In the genomic region with DNA sequence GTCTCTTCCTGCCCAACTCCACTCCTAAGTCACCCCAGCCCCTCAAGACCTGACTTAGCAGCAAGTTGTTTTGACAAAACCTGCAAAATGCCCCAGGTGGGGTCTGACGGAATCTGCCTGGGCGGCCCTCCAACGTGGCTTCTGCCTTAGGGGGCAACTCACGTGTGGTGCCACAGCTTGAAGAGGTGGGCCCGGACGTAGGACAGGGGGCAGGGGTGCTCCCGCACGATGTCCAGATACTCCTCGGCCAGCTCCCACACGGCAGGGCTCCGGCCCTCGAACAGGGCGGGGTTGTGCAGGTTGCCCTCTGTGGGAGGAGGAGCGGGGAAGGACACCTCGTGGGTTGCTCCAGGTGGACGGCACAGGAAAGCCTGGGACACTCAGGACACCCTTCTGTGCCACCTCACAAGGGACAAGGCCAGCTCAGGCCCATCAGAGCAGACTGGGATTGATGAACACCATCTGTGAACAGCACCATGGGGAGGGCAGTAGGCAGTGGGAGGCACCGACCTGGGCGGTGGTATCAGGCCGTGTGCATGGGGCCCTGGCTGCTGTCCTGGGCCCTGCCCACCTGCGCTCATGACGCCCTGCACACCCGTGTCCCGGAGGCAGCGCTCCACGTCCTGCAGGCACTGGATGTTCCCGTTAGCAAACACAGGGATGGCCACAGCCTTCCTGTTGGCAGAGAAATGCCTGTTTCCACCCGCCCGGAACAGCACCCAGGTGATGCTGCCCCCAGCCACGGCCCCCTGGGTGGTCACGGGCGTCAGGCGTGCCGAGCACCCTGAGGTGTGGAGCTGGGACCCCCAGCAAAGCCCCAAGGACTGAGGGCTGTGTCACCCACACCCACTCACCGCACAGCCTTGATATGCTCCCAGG, we compare ENCODE assay signal across 19 cellular contexts.
"Had no signal": no experiment of that assay in that cellular context is flagged by ENCODE, and none has a peak within 500 bp of the region (broad histone marks: within the 10 kb centered on the region; RNA-seq: fewer than 3 reads in every experiment).

No MANE protein-coding gene starts in this region.

- H3K27ac Mint-ChIP-seq: activated T-helper 1 cell treated with anti-CD3 and anti-CD28 coated beads, Interleukin-12 subunit alpha, Interleukin-12 subunit beta, Interleukin-2, Interleukin-4 antibody, amounts not matched to agents 30 ng/mL and 10 ng/mL and 1 ng/mL, durations not matched to agents 14 hours and 24 hours and 36 hours; dendritic cell treated with granulocyte-macrophage colony-stimulating factor and Interleukin-4, amounts not matched to agents 40 ng/mL and 50 ng/mL, for 4 days; nephron progenitor cell; T-helper 1 cell treated with Interleukin-12 subunit alpha and Interleukin-12 subunit beta and Interleukin-4 antibody, amounts not matched to agents 30 μg/mL and 1 μg/mL, for 36 hours; type B pancreatic cell had no signal

- H3K4me3 Mint-ChIP-seq: activated T-helper 1 cell treated with anti-CD3 and anti-CD28 coated beads, Interleukin-12 subunit alpha, Interleukin-12 subunit beta, Interleukin-2, Interleukin-4 antibody, amounts not matched to agents 30 ng/mL and 10 ng/mL and 1 ng/mL, durations not matched to agents 14 hours and 24 hours and 36 hours; dendritic cell treated with granulocyte-macrophage colony-stimulating factor and Interleukin-4, amounts not matched to agents 40 ng/mL and 50 ng/mL, for 4 days; nephron progenitor cell; T-helper 1 cell treated with Interleukin-12 subunit alpha and Interleukin-12 subunit beta and Interleukin-4 antibody, amounts not matched to agents 30 μg/mL and 1 μg/mL, for 36 hours; type B pancreatic cell had no signal

- H3K9me3 ChIP-seq: adrenal gland, gastrocnemius medialis, left ventricle myocardium inferior had no signal

- H3K4me3 ChIP-seq: adrenal gland, gastrocnemius medialis, left ventricle myocardium inferior, smooth muscle cell had no signal

- H3K36me3 Mint-ChIP-seq: type B pancreatic cell had no signal

- ATAC-seq: activated naive CD4-positive, alpha-beta T cell treated with anti-CD3 and anti-CD28 coated beads, Interleukin-2, amount 50 U/mL, for 72 hours; esophagus mucosa; gastrocnemius medialis; sciatic nerve had no signal

- H3K27me3 ChIP-seq: adrenal gland, gastrocnemius medialis had no signal

- H3K27ac ChIP-seq: adrenal gland, gastrocnemius medialis, left ventricle myocardium inferior, WERI-Rb-1 had no signal

- H3K9me3 Mint-ChIP-seq: activated naive CD4-positive, alpha-beta T cell treated with anti-CD3 and anti-CD28 coated beads, Interleukin-2, amount 50 U/mL, for 72 hours; activated T-helper 1 cell treated with anti-CD3 and anti-CD28 coated beads, Interleukin-12 subunit alpha, Interleukin-12 subunit beta, Interleukin-2, Interleukin-4 antibody, amounts not matched to agents 30 ng/mL and 10 ng/mL and 1 ng/mL, durations not matched to agents 14 hours and 24 hours and 36 hours; dendritic cell treated with granulocyte-macrophage colony-stimulating factor and Interleukin-4, amounts not matched to agents 40 ng/mL and 50 ng/mL, for 4 days; nephron progenitor cell; T-helper 1 cell treated with Interleukin-12 subunit alpha and Interleukin-12 subunit beta and Interleukin-4 antibody, amounts not matched to agents 30 μg/mL and 1 μg/mL, for 36 hours; type B pancreatic cell had no signal

- H3K4me2 ChIP-seq: smooth muscle cell had no signal

- H3K27me3 Mint-ChIP-seq: dendritic cell treated with granulocyte-macrophage colony-stimulating factor and Interleukin-4, amounts not matched to agents 40 ng/mL and 50 ng/mL, for 4 days; type B pancreatic cell had no signal

- DNase-seq: activated CD4-positive, alpha-beta T cell treated with anti-CD3 and anti-CD28 coated beads for 1 hour; activated CD4-positive, alpha-beta T cell treated with anti-CD3 and anti-CD28 coated beads, Interleukin-2, amount 50 U/mL, for 4 hours; activated gamma-delta T cell treated with Interleukin-2 at 50 U/mL for 16 hours; effector CD8-positive, alpha-beta T cell; gastrocnemius medialis; head of caudate nucleus; left ventricle myocardium inferior; nephron progenitor cell; stimulated activated naive CD4-positive, alpha-beta T cell treated with Interleukin-2 at 50 U/mL for 16 hours; WERI-Rb-1 had no signal
